In genomic region chr17:7632492-7632894, GRCh38 we compare ENCODE assay signal across 1 cellular context.
A peak's percentile ranks its signal among the peaks of the same experiment; 100 is the strongest.
TF ChIP-seq lines count a peak whose summit lies in the region.

No MANE protein-coding gene starts in this region.

TF ChIP-seq in GM12878, 131 proteins besides CTCF, POLR2A, EP300 and RAD21:
- no peak for TF ChIP-seq SMAD1 (IDR thresholded peaks at IDR 0.05; ENCODE audit: low read depth, partially characterized antibody)
- TF ChIP-seq STAT1 (conservative IDR thresholded peaks at IDR 0.05): no peak
- 0 out of 2 replicates have a peak, but pooled peaks have one; percentile 39 for TF ChIP-seq YY1 (IDR thresholded peaks at IDR 0.05; ENCODE audit: low read depth, low read length)
- no peak for TF ChIP-seq CHD4 (IDR thresholded peaks at IDR 0.05)
- TF ChIP-seq ZNF384 (IDR thresholded peaks at IDR 0.05; ENCODE audit: borderline replicate concordance, low read depth, low read length): peak; percentile 40; the same call in 1 of the 2 replicates
- no peak for TF ChIP-seq TCF12 (IDR thresholded peaks at IDR 0.05; ENCODE audit: low read depth, low read length)
- peak; percentile 40; the same call in 1 of the 2 replicates for TF ChIP-seq RUNX3 (IDR thresholded peaks at IDR 0.05; ENCODE audit: low read length)
- 0 out of 2 replicates have a peak, but pooled peaks have one; percentile 47 for TF ChIP-seq SMARCA5 (IDR thresholded peaks at IDR 0.05)
- 0 out of 2 replicates have a peak, but pooled peaks have one; percentile 24 for TF ChIP-seq NR2F1 (conservative IDR thresholded peaks at IDR 0.05)
- TF ChIP-seq NFIC (IDR thresholded peaks at IDR 0.05; ENCODE audit: low read depth, low read length): no peak
- no peak for TF ChIP-seq SRF (IDR thresholded peaks at IDR 0.05; ENCODE audit: low read depth in 2 of 2, low read length in 2 of 2)
- TF ChIP-seq SREBF1 (IDR thresholded peaks at IDR 0.05; ENCODE audit: low read length): no peak
- peak; percentile 53; the same call in 1 of the 2 replicates for TF ChIP-seq SMC3 (IDR thresholded peaks at IDR 0.05; ENCODE audit: borderline replicate concordance, low read length)
- no peak for TF ChIP-seq CHD2 (IDR thresholded peaks at IDR 0.05; ENCODE audit: borderline replicate concordance, low read depth, low read length)
- TF ChIP-seq ZNF622 (IDR thresholded peaks at IDR 0.05): no peak
- TF ChIP-seq BMI1 (IDR thresholded peaks at IDR 0.05; ENCODE audit: borderline replicate concordance): no peak
- no peak for TF ChIP-seq WRNIP1 (IDR thresholded peaks at IDR 0.05; ENCODE audit: borderline replicate concordance, low read depth, low read length)
- TF ChIP-seq ZBTB33 (IDR thresholded peaks at IDR 0.05): no peak
